In genomic region chr3:45100998-45101407, GRCh38 we compare ENCODE assay signal across 11 cellular contexts. TPM values are rescaled to one million over a fixed set of nuclear protein-coding genes. Genes with fewer than 3 reads are reported as not detected.
DNase-seq lines count a peak whose midpoint lies in the region; ATAC-seq and TF ChIP-seq lines count a peak whose summit lies in the region.
"Had no signal": no experiment of that assay in that cellular context is flagged by ENCODE, and none has a peak within 500 bp of the region (broad histone marks: within the 10 kb centered on the region; RNA-seq: fewer than 3 reads in every experiment).

No MANE protein-coding gene starts in this region.

- H3K4me3 ChIP-seq in epithelial cell of esophagus (ENCODE audit: low read length) = no peak overlapping the region
- H3K4me3 ChIP-seq in smooth muscle cell = no peak overlapping the region
- H3K4me3 ChIP-seq: skin epidermis had no signal

- no peak overlapping the region for H3K4me3 Mint-ChIP-seq in activated CD4-positive, alpha-beta T cell treated with anti-CD3 and anti-CD28 coated beads for 36 hours
- H3K4me3 Mint-ChIP-seq: IgD-negative memory B cell had no signal

- WGBS in smooth muscle cell (ENCODE audit: low lambda C conversion rate) = 25% methylated on average over 3 of the region's 3 CpGs

- POLR2A ChIA-PET in activated CD4-positive, alpha-beta T cell treated with anti-CD3 and anti-CD28 coated beads for 36 hours (lab: Charles Lee) = no interaction called here

- H3F3A ChIP-seq in smooth muscle cell (ENCODE audit: low read depth) = peaks cover 24% of the 10 kb centered on the region

- H3K9me3 Mint-ChIP-seq in activated CD4-positive, alpha-beta T cell treated with anti-CD3 and anti-CD28 coated beads for 36 hours (ENCODE audit: low read depth) = peaks cover 2% of the 10 kb centered on the region

- CTCF ChIA-PET in activated CD4-positive, alpha-beta T cell treated with anti-CD3 and anti-CD28 coated beads for 36 hours (lab: Charles Lee) = interaction anchor here (1.4 to 2.1 kb wide), 2 partner anchors 17 to 296 kb away, joined by 3 to 5 read pairs; no protein-coding TSS in a partner anchor

- no peak overlapping the region for H3K27ac Mint-ChIP-seq in activated CD4-positive, alpha-beta T cell treated with anti-CD3 and anti-CD28 coated beads for 36 hours
- H3K27ac Mint-ChIP-seq: IgD-negative memory B cell had no signal

- peaks cover 7% of the 10 kb centered on the region for H3K4me1 ChIP-seq in smooth muscle cell (ENCODE audit: low read depth)

- H3K9ac ChIP-seq in smooth muscle cell (ENCODE audit: low read depth) = no peak overlapping the region

- peaks cover 41% of the 10 kb centered on the region for H3K4me1 Mint-ChIP-seq in activated CD4-positive, alpha-beta T cell treated with anti-CD3 and anti-CD28 coated beads for 36 hours
- H3K4me1 Mint-ChIP-seq: IgD-negative memory B cell had no signal

- no peaks in the 10 kb centered on the region for H4K20me1 ChIP-seq in smooth muscle cell (ENCODE audit: low read depth)

- H3K9me3 ChIP-seq in smooth muscle cell (replicated peaks; ENCODE audit: low read depth) = no peaks in the 10 kb centered on the region

- no peaks in the 10 kb centered on the region for H3K36me3 ChIP-seq in smooth muscle cell (ENCODE audit: low read depth)

- H3K36me3 Mint-ChIP-seq in activated CD4-positive, alpha-beta T cell treated with anti-CD3 and anti-CD28 coated beads for 36 hours (ENCODE audit: low read depth) = peaks cover 4% of the 10 kb centered on the region

- no peaks in the 10 kb centered on the region for H3K27me3 ChIP-seq in smooth muscle cell (ENCODE audit: low read depth)

- no peak overlapping the region for H2AFZ ChIP-seq in smooth muscle cell (ENCODE audit: low read depth)

- peaks cover 9% of the 10 kb centered on the region for H3K27me3 Mint-ChIP-seq in activated CD4-positive, alpha-beta T cell treated with anti-CD3 and anti-CD28 coated beads for 36 hours

- H3K79me2 ChIP-seq in smooth muscle cell (ENCODE audit: low read depth) = no peaks in the 10 kb centered on the region

- no peak for ATAC-seq in activated CD4-positive, alpha-beta T cell treated with anti-CD3 and anti-CD28 coated beads for 36 hours
- ATAC-seq in GM18858 (IDR thresholded peaks at IDR 0.05; ENCODE audit: unreplicated experiment) = no peak
- ATAC-seq in HG03342 (IDR thresholded peaks at IDR 0.05; ENCODE audit: unreplicated experiment) = no peak

- intact Hi-C loops in activated CD4-positive, alpha-beta T cell treated with anti-CD3 and anti-CD28 coated beads for 36 hours (cut with DNase I, micrococcal nuclease) = no loop called here

- no peak overlapping the region for H3K4me2 ChIP-seq in smooth muscle cell

- TF ChIP-seq CTCF in epithelial cell of esophagus (IDR thresholded peaks at IDR 0.05; ENCODE audit: insufficient read depth, low read depth, low read length, missing control alignments) (no peak), smooth muscle cell (IDR thresholded peaks at IDR 0.05; ENCODE audit: borderline replicate concordance, insufficient read depth, poor library complexity, severe bottlenecking) (no peak)

- H3K27ac ChIP-seq in smooth muscle cell (ENCODE audit: low read depth) = peak overlapping the region; percentile 85

- DNase-seq in activated CD4-positive, alpha-beta T cell treated with anti-CD3 and anti-CD28 coated beads for 36 hours = peak; percentile 22
- DNase-seq in activated CD4-positive, alpha-beta T cell treated with anti-CD3 and anti-CD28 coated beads, Interleukin-2, amount 50 U/mL, for 4 hours = no peak
- DNase-seq in NOMO-1 treated with DMSO at 0.1 percent for 48 hours (lab: John Stamatoyannopoulos, UW; ENCODE audit: unreplicated experiment) = peak; percentile 87
- DNase-seq in epithelial cell of esophagus (ENCODE audit: low read depth) = peak; percentile 46
- no peak for DNase-seq in smooth muscle cell (lab: John Stamatoyannopoulos, UW; ENCODE audit: unreplicated experiment)
- no peak for DNase-seq in T-helper 1 cell
- DNase-seq: effector CD8-positive, alpha-beta T cell had no signal

RNA-seq across cellular contexts. Expression of gene CDCP1, which starts 45.2 kb away (rescaled TPM):
- total RNA-seq in activated CD4-positive, alpha-beta T cell treated with anti-CD3 and anti-CD28 coated beads for 36 hours = 1 to 10 TPM; 3.7 to 5.8 TPM
- total RNA-seq in smooth muscle cell = 3.7 and 7.9 TPM in 2 replicates
- polyA plus RNA-seq in smooth muscle cell = 2.5 and 8.3 TPM in 2 replicates
- polyA plus RNA-seq: IgD-negative memory B cell had no signal

Comparison
In these comparisons a context has a peak if more than half of its experiments do, and no peak if none do; other contexts are left out.
1. DNase-seq: peak in activated CD4-positive, alpha-beta T cell treated with anti-CD3 and anti-CD28 coated beads for 36 hours (single experiment), NOMO-1 treated with DMSO at 0.1 percent for 48 hours (single experiment) and epithelial cell of esophagus (single experiment); none in activated CD4-positive, alpha-beta T cell treated with anti-CD3 and anti-CD28 coated beads, Interleukin-2, amount 50 U/mL, for 4 hours (0 of 2), smooth muscle cell (single experiment) and T-helper 1 cell (0 of 5).